26 cellular contexts compared by ENCODE assay signal in the genomic region with DNA sequence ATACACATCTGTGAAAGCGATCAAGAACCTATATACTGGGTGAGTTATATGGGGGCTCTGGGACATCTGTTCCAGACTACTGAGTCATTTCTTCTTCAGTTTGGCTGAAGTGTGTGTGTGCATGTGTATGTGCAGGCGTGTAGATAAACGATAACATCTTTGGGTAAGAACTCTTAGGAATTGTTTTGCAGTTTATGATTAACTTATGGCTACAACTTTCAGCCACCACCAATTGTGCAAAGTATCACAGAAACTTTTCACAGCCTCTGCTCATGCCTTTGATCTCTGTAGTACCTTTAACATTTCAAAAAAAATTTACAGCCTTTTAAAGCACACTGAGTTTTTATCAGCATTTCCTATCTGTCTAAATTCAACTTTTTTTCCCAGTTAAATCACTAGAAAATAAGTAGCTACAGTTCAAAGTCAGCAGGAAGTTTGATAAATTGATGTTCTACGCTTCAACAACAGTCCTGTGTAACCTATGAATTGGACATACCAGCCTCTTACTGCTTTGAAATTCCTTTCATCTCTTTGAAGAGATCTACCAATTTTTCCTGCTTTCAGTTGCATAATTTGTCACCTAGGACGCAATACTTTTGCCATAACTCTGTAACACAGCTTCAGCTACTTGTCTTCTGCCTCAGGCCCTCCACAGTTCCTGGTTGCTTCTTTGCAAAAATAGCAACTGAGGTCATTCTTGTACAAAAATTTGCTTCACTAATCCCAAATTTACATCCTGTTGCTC. TPM values are rescaled to one million over a fixed set of nuclear protein-coding genes. Genes with fewer than 3 reads are reported as not detected.
DNase-seq lines count a peak whose midpoint lies in the region; ATAC-seq, FAIRE-seq and TF ChIP-seq lines count a peak whose summit lies in the region.
"Had no signal": no experiment of that assay in that cellular context is flagged by ENCODE, and none has a peak within 500 bp of the region (broad histone marks: within the 10 kb centered on the region; RNA-seq: fewer than 3 reads in every experiment).

No MANE protein-coding gene starts in this region.

- TF ChIP-seq CTCF in chondrocyte (IDR thresholded peaks at IDR 0.05) (no peak), parathyroid adenoma (IDR thresholded peaks at IDR 0.05) (no peak), D721Med (IDR thresholded peaks at IDR 0.05; ENCODE audit: insufficient read depth, missing control alignments) (no peak)

- peak; percentile 69 for ATAC-seq in HG03432 (IDR thresholded peaks at IDR 0.05; ENCODE audit: unreplicated experiment)
- ATAC-seq: gastrocnemius medialis; natural killer cell treated with Interleukin-12 subunit alpha and Interleukin-12 subunit beta and Interleukin-15 and Interleukin-18, amount 100 ng/mL, for 72 hours had no signal

- H3K27ac Mint-ChIP-seq in chondrocyte (ENCODE audit: unreplicated experiment): peak overlapping the region; percentile 84
- H3K27ac Mint-ChIP-seq: activated naive CD4-positive, alpha-beta T cell treated with anti-CD3 and anti-CD28 coated beads, Interleukin-2, amount 50 U/mL, for 72 hours; activated T-helper 1 cell treated with anti-CD3 and anti-CD28 coated beads, Interleukin-12 subunit alpha, Interleukin-12 subunit beta, Interleukin-2, Interleukin-4 antibody, amounts not matched to agents 30 ng/mL and 10 ng/mL and 1 ng/mL, durations not matched to agents 14 hours and 24 hours and 36 hours; natural killer cell treated with Interleukin-12 subunit alpha and Interleukin-12 subunit beta and Interleukin-15 and Interleukin-18, amount 100 ng/mL, for 72 hours had no signal

- H3K4me3 Mint-ChIP-seq in chondrocyte (ENCODE audit: unreplicated experiment): no peak overlapping the region
- H3K4me3 Mint-ChIP-seq: activated T-helper 1 cell treated with anti-CD3 and anti-CD28 coated beads, Interleukin-12 subunit alpha, Interleukin-12 subunit beta, Interleukin-2, Interleukin-4 antibody, amounts not matched to agents 30 ng/mL and 10 ng/mL and 1 ng/mL, durations not matched to agents 14 hours and 24 hours and 36 hours; natural killer cell treated with Interleukin-12 subunit alpha and Interleukin-12 subunit beta and Interleukin-15 and Interleukin-18, amount 100 ng/mL, for 72 hours had no signal

- H2AFZ ChIP-seq in parathyroid adenoma: no peak overlapping the region

- peaks cover 3% of the 10 kb centered on the region for H3K36me3 Mint-ChIP-seq in chondrocyte (ENCODE audit: low read depth)
- H3K36me3 Mint-ChIP-seq: activated naive CD4-positive, alpha-beta T cell treated with anti-CD3 and anti-CD28 coated beads, Interleukin-2, amount 50 U/mL, for 72 hours; natural killer cell treated with Interleukin-12 subunit alpha and Interleukin-12 subunit beta and Interleukin-15 and Interleukin-18, amount 100 ng/mL, for 72 hours had no signal

- H3K79me2 ChIP-seq in parathyroid adenoma: peaks cover 78% of the 10 kb centered on the region

- no peaks in the 10 kb centered on the region for H3K36me3 ChIP-seq in parathyroid adenoma (ENCODE audit: control insufficient read depth, insufficient read depth, low read length)
- H3K36me3 ChIP-seq: esophagus muscularis mucosa, gastrocnemius medialis, tibial nerve had no signal

- H3K4me1 Mint-ChIP-seq in chondrocyte (ENCODE audit: low read depth): peaks cover 35% of the 10 kb centered on the region

- peaks cover 18% of the 10 kb centered on the region for H3K4me1 ChIP-seq in parathyroid adenoma
- H3K4me1 ChIP-seq: esophagus muscularis mucosa, gastrocnemius medialis, tibial nerve had no signal

- no peak overlapping the region for H3K4me3 ChIP-seq in parathyroid adenoma (ENCODE audit: low read depth, low read length)
- H3K4me3 ChIP-seq: esophagus muscularis mucosa, gastrocnemius medialis, skin epidermis, tibial nerve had no signal

- H3K4me2 ChIP-seq in parathyroid adenoma (ENCODE audit: low read length): peak overlapping the region; percentile 18

- peak; percentile 61 for DNase-seq in GF-D8 (lab: John Stamatoyannopoulos, UW)
- DNase-seq in chondrocyte (ENCODE audit: low spot score): no peak
- no peak for DNase-seq in D721Med (ENCODE audit: insufficient read length, low spot score)
- no peak for DNase-seq in NCI-H2171 (lab: John Stamatoyannopoulos, UW)
- DNase-seq in SK-N-DZ (ENCODE audit: low spot score): no peak
- DNase-seq: activated CD4-positive, alpha-beta T cell treated with anti-CD3 and anti-CD28 coated beads for 1 hour; activated CD8-positive, alpha-beta memory T cell treated with anti-CD3 and anti-CD28 coated beads for 24 hours; effector CD4-positive, alpha-beta T cell; gastrocnemius medialis; Karpas-422; kidney; NCI-H1105; NCI-H2081; posterior cingulate gyrus; RPMI8226; stimulated activated CD4-positive, alpha-beta T cell treated with anti-CD3 and anti-CD28 coated beads, Interleukin-2, amount 100 ng/mL, for 24 hours; stimulated activated naive CD4-positive, alpha-beta T cell; T1000 had no signal

- H3K9me3 Mint-ChIP-seq in chondrocyte (ENCODE audit: low read depth): peaks cover 2% of the 10 kb centered on the region
- H3K9me3 Mint-ChIP-seq: activated T-helper 1 cell treated with anti-CD3 and anti-CD28 coated beads, Interleukin-12 subunit alpha, Interleukin-12 subunit beta, Interleukin-2, Interleukin-4 antibody, amounts not matched to agents 30 ng/mL and 10 ng/mL and 1 ng/mL, durations not matched to agents 14 hours and 24 hours and 36 hours had no signal

- no peak overlapping the region for H3K9ac ChIP-seq in parathyroid adenoma

- H3K9me3 ChIP-seq in parathyroid adenoma (ENCODE audit: control insufficient read depth, low read length): no peaks in the 10 kb centered on the region
- H3K9me3 ChIP-seq: esophagus muscularis mucosa, gastrocnemius medialis, tibial nerve had no signal

- no peaks in the 10 kb centered on the region for H3K27me3 ChIP-seq in parathyroid adenoma (ENCODE audit: control insufficient read depth, insufficient read depth, low read length)
- H3K27me3 ChIP-seq: esophagus muscularis mucosa, gastrocnemius medialis, tibial nerve had no signal

- FAIRE-seq in D721Med (lab: Jason Lieb, UNC): no peak
- FAIRE-seq: kidney had no signal

- H3K27me3 Mint-ChIP-seq in chondrocyte (ENCODE audit: low read depth): no peaks in the 10 kb centered on the region

- H3K27ac ChIP-seq in parathyroid adenoma: no peak overlapping the region
- H3K27ac ChIP-seq: esophagus muscularis mucosa, gastrocnemius medialis, skin epidermis, tibial nerve had no signal

RNA-seq across cellular contexts. Expression of a gene that starts 43.0 kb away (rescaled TPM):
- 34.3 to 55.9 TPM (median 44.8 TPM) in 3 replicates for total RNA-seq in chondrocyte
- polyA plus RNA-seq in SK-N-DZ (2014; cell fraction: cytosol; rRNA removed): 6.2 and 6.7 TPM in 2 replicates
- 4.5 and 4.9 TPM in 2 replicates for polyA plus RNA-seq in SK-N-DZ (2014; cell fraction: nucleus; rRNA removed)
- total RNA-seq: activated T-helper 1 cell treated with anti-CD3 and anti-CD28 coated beads, Interleukin-12 subunit alpha, Interleukin-12 subunit beta, Interleukin-2, Interleukin-4 antibody, amounts not matched to agents 30 ng/mL and 10 ng/mL and 1 ng/mL, durations not matched to agents 14 hours and 24 hours and 36 hours had no signal
